14 cellular contexts compared by ENCODE assay signal in genomic region chr4:5378002-5378401, GRCh38.
A peak's percentile ranks its signal among the peaks of the same experiment; 100 is the strongest.
DNase-seq lines count a peak whose midpoint lies in the region; ATAC-seq and TF ChIP-seq lines count a peak whose summit lies in the region.
"Had no signal": no experiment of that assay in that cellular context is flagged by ENCODE, and none has a peak within 500 bp of the region (broad histone marks: within the 10 kb centered on the region; RNA-seq: fewer than 3 reads in every experiment).

No MANE protein-coding gene starts in this region.

- POLR2A ChIA-PET in AG04449 (lab: Yijun Ruan, JAX), result no interaction called here

- no peaks in the 10 kb centered on the region for H3K27me3 ChIP-seq in GM06990 (replicated peaks; ENCODE audit: control insufficient read depth, insufficient read depth, low read length)
- H3K27me3 ChIP-seq in OCI-LY3 (ENCODE audit: low read depth, low read length), result 0 out of 2 replicates have a peak, but pooled peaks cover 3% of the 10 kb centered on the region

- no peaks in the 10 kb centered on the region for H4K20me1 ChIP-seq in OCI-LY3 (ENCODE audit: insufficient read depth, low read length)

- CTCF ChIA-PET in AG04449 (lab: Yijun Ruan, JAX), result interaction anchor here (1.3 kb wide), 1 partner anchor 327 kb away, joined by 3 read pairs; the partner anchor contains the start of gene STK32B

- H3K4me3 ChIP-seq in AG04449 (ENCODE audit: low read depth, low read length), result no peak overlapping the region
- H3K4me3 ChIP-seq in GM06990 (replicated peaks; ENCODE audit: low read depth, low read length), result no peak overlapping the region
- no peak overlapping the region for H3K4me3 ChIP-seq in OCI-LY3 (ENCODE audit: low read length)
- H3K4me3 ChIP-seq in epithelial cell of proximal tubule (ENCODE audit: low read depth, low read length), result no peak overlapping the region
- H3K4me3 ChIP-seq in coronary artery, result no peak overlapping the region

- DNase-seq in AG04449 (ENCODE audit: low read depth, low spot score) (no peak), GM06990 (ENCODE audit: extremely low read depth, insufficient read length) (no peak), epithelial cell of proximal tubule (ENCODE audit: low read depth) (no peak), coronary artery (ENCODE audit: low spot score) (no peak), NCI-H2196 treated with DMSO at 0.1 percent for 48 hours (lab: John Stamatoyannopoulos, UW; ENCODE audit: unreplicated experiment) (no peak)
- DNase-seq in central memory CD4-positive, alpha-beta T cell, result no peak
- DNase-seq: activated CD4-positive, alpha-beta memory T cell treated with anti-CD3 and anti-CD28 coated beads for 36 hours; activated naive CD8-positive, alpha-beta T cell treated with anti-CD3 and anti-CD28 coated beads for 36 hours; CD8-positive, alpha-beta T cell; NCI-H2171 treated with DMSO at 0.1 percent for 48 hours; nephron progenitor cell; stimulated activated naive B cell treated with anti-CD40 and anti-IgM and Interleukin-4, amounts not matched to agents 10 μg/mL and 1 μg/mL and 100 μg/mL, for 72 hours had no signal

- H3K27ac ChIP-seq in OCI-LY3 (ENCODE audit: low read length) (no peak overlapping the region), coronary artery (no peak overlapping the region)

- H3K4me1 ChIP-seq in OCI-LY3 (ENCODE audit: low read length), result no peaks in the 10 kb centered on the region

- no peak for ATAC-seq in HG03460 (IDR thresholded peaks at IDR 0.05; ENCODE audit: unreplicated experiment)
- ATAC-seq: CD8-positive, alpha-beta T cell; stimulated activated naive B cell treated with anti-CD40 and anti-IgM and Interleukin-4, amounts not matched to agents 10 μg/mL and 1 μg/mL and 100 μg/mL, for 72 hours had no signal

- H3K79me2 ChIP-seq in OCI-LY3 (ENCODE audit: low read length), result no peaks in the 10 kb centered on the region

- H3K36me3 ChIP-seq in GM06990 (ENCODE audit: control insufficient read depth, insufficient read depth, low read length), result no peaks in the 10 kb centered on the region
- no peaks in the 10 kb centered on the region for H3K36me3 ChIP-seq in OCI-LY3 (replicated peaks; ENCODE audit: low read depth, low read length)

- no peak overlapping the region for H2AFZ ChIP-seq in OCI-LY3 (ENCODE audit: low read depth, low read length)

- no peaks in the 10 kb centered on the region for H3K9me3 ChIP-seq in OCI-LY3 (ENCODE audit: insufficient read depth, low read length)

- no peak overlapping the region for H3K9ac ChIP-seq in OCI-LY3 (ENCODE audit: low read length)

- TF ChIP-seq CTCF in AG04449 (IDR thresholded peaks at IDR 0.05; ENCODE audit: insufficient read depth, low read length, missing control alignments) (peak; percentile 20), GM06990 (IDR thresholded peaks at IDR 0.05; ENCODE audit: insufficient read depth, low read length, poor library complexity, severe bottlenecking) (peak; percentile 45), OCI-LY3 (IDR thresholded peaks at IDR 0.05; ENCODE audit: low read depth, low read length) (peak; percentile 62), epithelial cell of proximal tubule (conservative IDR thresholded peaks at IDR 0.05; ENCODE audit: low read depth, low read length) (peak; percentile 60), coronary artery (IDR thresholded peaks at IDR 0.05) (no peak)

- H3K4me2 ChIP-seq in OCI-LY3 (ENCODE audit: low read length), result no peak overlapping the region
